In the genomic region with DNA sequence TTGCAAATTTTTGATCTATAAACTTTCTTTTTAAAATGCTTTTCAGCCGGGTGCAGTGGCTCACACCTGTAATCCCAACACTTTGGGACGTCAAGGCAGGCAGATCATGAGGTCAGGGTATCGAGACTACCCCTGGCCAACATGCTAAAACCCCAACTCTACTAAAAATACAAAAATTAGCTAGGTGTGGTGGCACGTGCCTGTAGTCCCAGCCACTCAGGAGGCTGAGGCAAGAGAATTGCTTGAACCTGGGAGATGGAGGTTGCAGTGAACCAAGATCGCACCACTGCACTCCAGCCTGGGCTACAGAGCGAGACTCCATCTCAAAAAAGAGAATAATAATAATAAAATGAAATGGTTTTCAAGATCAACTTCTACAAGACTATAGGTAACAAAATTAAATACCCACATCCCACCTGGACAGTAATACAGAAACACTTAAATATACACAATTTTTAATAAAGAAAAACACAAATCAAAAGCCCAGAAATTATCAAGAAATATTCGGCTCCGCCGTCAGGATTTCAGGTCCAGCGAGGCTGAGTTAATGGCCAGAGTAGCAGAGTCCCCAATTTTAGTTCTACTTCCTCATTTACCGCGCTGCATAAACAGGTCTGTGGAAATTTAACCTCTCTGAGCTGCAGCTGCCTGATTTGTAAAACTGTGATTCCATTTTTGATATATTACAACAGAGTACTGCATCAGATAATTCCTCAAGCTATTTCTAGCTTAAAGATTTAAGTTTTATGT, we compare ENCODE assay signal across 8 cellular contexts. TPM values are rescaled to one million over a fixed set of nuclear protein-coding genes. Genes with fewer than 3 reads are reported as not detected.
A peak's percentile ranks its signal among the peaks of the same experiment; 100 is the strongest.
DNase-seq lines count a peak whose midpoint lies in the region; ATAC-seq and TF ChIP-seq lines count a peak whose summit lies in the region.

No MANE protein-coding gene starts in this region.

- H3K27me3 ChIP-seq in Peyer's patch (no peaks in the 10 kb centered on the region), lower lobe of right lung (ENCODE audit: low read depth) (no peaks in the 10 kb centered on the region)

- peak overlapping the region; percentile 74 for H3K4me3 ChIP-seq in GM12865 (ENCODE audit: low read depth, low read length)
- H3K4me3 ChIP-seq in Peyer's patch = peak overlapping the region; percentile 2 to 20 (median 7)
- peak overlapping the region; percentile 96 for H3K4me3 ChIP-seq in lower lobe of right lung

- no peak for TF ChIP-seq CTCF in GM12865 (IDR thresholded peaks at IDR 0.05; ENCODE audit: insufficient read depth, low read depth, low read length, missing control alignments)
- no peak for TF ChIP-seq CTCF in Peyer's patch (IDR thresholded peaks at IDR 0.05)
- no peak for TF ChIP-seq CTCF in lower lobe of right lung (IDR thresholded peaks at IDR 0.05)

- peaks cover 0 to 35% (median 14%) of the 10 kb centered on the region in 4 donors for H3K4me1 ChIP-seq in Peyer's patch
- peaks cover 77% of the 10 kb centered on the region for H3K4me1 ChIP-seq in lower lobe of right lung

- DNase-seq in GM12865 (ENCODE audit: low read depth) = peak; percentile 67
- peak in 1 of 3 donors; percentile 22 for DNase-seq in Peyer's patch
- no peak for DNase-seq in lower lobe of right lung
- no peak for DNase-seq in SHP77 (lab: John Stamatoyannopoulos, UW)
- DNase-seq in NCI-H510A (lab: John Stamatoyannopoulos, UW) = no peak
- no peak for DNase-seq in cardiac septum (ENCODE audit: low spot score)
- DNase-seq in hepatic stellate cell (ENCODE audit: low spot score) = no peak

- TF ChIP-seq POLR2A in Peyer's patch (IDR thresholded peaks at IDR 0.05) = no peak

- intact Hi-C loops in lower lobe of right lung (cut with DNase I) (no loop called here), cardiac septum (cut with DNase I) (loop anchor here (5.0 kb wide), 1 partner anchor 597 kb away; the partner anchor contains the start of gene GAS1)

- no peaks in the 10 kb centered on the region for H3K9me3 ChIP-seq in Peyer's patch
- no peaks in the 10 kb centered on the region for H3K9me3 ChIP-seq in lower lobe of right lung

- H3K27ac ChIP-seq in Peyer's patch (peak overlapping the region in 1 of 4 donors; percentile 42), lower lobe of right lung (peak overlapping the region; percentile 12)

- peak; percentile 28 for ATAC-seq in GM21786 (IDR thresholded peaks at IDR 0.05; ENCODE audit: unreplicated experiment)
- no peak for ATAC-seq in lower lobe of right lung

- H3K36me3 ChIP-seq in Peyer's patch (peaks cover 0 to 14% (median 0%) of the 10 kb centered on the region in 3 donors), lower lobe of right lung (peaks cover 34% of the 10 kb centered on the region)

RNA-seq across cellular contexts. Expression of gene TUT7, which starts 4.0 kb away (rescaled TPM):
- total RNA-seq in Peyer's patch = 10 to 100 TPM; 36.8 to 99.9 (median 50.4) TPM
- total RNA-seq in lower lobe of right lung = 37.7 TPM
- 14.6 TPM for total RNA-seq in cardiac septum

Comparison
In these comparisons a context has a peak if more than half of its experiments do, and no peak if none do; other contexts are left out.
1. H3K4me3 ChIP-seq: peak in every context shown above with its lines; median percentile 96 in lower lobe of right lung; 74 in GM12865; 7 in Peyer's patch.